Comparison of ENCODE assay signal across 2 cellular contexts in the genomic region with DNA sequence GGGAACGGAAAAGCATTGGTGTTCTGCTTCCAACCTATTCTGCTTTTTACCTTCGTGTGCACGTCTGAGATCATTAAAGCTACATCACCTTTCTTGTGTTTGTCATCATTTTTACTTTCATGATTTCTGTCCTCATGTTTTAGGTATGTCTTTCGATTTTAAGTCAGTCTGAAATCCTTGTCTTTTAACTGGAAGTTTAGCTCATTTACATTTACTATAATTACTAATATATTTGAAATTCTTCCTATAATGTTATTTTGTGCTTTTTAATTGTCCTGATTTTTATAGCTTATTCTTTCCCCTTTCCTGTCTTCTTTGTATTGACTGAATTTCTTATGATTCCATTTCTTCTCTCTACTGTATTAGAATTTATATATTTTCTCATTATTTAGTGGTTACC.
TF ChIP-seq lines count a peak whose summit lies in the region.

No MANE protein-coding gene starts in this region.

TF ChIP-seq in HCT116, 20 proteins besides CTCF, POLR2A, EP300 and RAD21:
- TF ChIP-seq EZH2phosphoT487 (IDR thresholded peaks at IDR 0.05; ENCODE audit: borderline replicate concordance) (no peak), CBX3 (IDR thresholded peaks at IDR 0.05; ENCODE audit: low read depth) (peak; percentile 18; the same call in 1 of the 2 replicates), EGR1 (IDR thresholded peaks at IDR 0.05; ENCODE audit: low read depth) (no peak)

TF ChIP-seq in GM12878, 131 proteins besides CTCF, POLR2A, EP300 and RAD21:
- no peak for TF ChIP-seq TCF12 (IDR thresholded peaks at IDR 0.05; ENCODE audit: low read depth, low read length)
- 0 out of 2 replicates have a peak, but pooled peaks have one; percentile 18 for TF ChIP-seq ZNF217 (IDR thresholded peaks at IDR 0.05)
